3 cellular contexts compared by ENCODE assay signal in the genomic region with DNA sequence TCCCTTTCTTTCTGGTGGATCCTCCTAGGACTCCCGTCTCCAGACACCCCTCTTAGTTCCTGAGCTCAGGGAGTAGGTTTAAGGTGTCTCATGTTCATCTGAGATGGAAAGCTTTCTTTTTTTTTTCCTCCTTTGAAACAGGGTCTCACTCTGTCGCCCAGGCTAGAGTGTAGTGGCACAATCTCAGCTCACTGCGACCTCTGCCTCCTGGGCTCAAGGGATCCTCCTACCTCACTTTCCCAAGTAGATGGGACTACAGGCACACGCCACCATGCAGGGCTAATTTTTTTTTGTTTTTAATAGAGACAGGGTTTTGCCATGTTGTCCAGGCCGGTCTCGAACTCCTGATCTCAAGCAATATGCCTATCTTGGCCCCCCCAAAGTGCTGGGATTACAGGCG.
TF ChIP-seq lines count a peak whose summit lies in the region.

No MANE protein-coding gene starts in this region.

TF ChIP-seq in SK-N-SH, 30 proteins besides CTCF, POLR2A, EP300 and RAD21:
- TF ChIP-seq FOSL2 (IDR thresholded peaks at IDR 0.05; ENCODE audit: borderline replicate concordance, low read depth) (no peak), MXI1 (IDR thresholded peaks at IDR 0.05; ENCODE audit: low read depth, low read length) (no peak), RCOR1 (IDR thresholded peaks at IDR 0.05; ENCODE audit: low read length) (no peak), ELF1 (IDR thresholded peaks at IDR 0.05) (no peak), GABPA (IDR thresholded peaks at IDR 0.05; ENCODE audit: low read depth) (no peak), FOXM1 (IDR thresholded peaks at IDR 0.05; ENCODE audit: low read depth) (no peak), TCF12 (IDR thresholded peaks at IDR 0.05) (no peak), NFIC (IDR thresholded peaks at IDR 0.05; ENCODE audit: borderline replicate concordance) (no peak)

TF ChIP-seq in SK-N-SH treated with all-trans-retinoic acid at 6 μM for 48 hours, 23 proteins besides CTCF, POLR2A, EP300 and RAD21:
- TF ChIP-seq SNAI2 (CRISPR knock-in tag; IDR thresholded peaks at IDR 0.05), result no peak
- TF ChIP-seq, protein P1, sequence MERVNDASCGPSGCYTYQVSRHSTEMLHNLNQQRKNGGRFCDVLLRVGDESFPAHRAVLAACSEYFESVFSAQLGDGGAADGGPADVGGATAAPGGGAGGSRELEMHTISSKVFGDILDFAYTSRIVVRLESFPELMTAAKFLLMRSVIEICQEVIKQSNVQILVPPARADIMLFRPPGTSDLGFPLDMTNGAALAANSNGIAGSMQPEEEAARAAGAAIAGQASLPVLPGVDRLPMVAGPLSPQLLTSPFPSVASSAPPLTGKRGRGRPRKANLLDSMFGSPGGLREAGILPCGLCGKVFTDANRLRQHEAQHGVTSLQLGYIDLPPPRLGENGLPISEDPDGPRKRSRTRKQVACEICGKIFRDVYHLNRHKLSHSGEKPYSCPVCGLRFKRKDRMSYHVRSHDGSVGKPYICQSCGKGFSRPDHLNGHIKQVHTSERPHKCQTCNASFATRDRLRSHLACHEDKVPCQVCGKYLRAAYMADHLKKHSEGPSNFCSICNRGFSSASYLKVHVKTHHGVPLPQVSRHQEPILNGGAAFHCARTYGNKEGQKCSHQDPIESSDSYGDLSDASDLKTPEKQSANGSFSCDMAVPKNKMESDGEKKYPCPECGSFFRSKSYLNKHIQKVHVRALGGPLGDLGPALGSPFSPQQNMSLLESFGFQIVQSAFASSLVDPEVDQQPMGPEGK (CRISPR knock-in tag; IDR thresholded peaks at IDR 0.05; ENCODE audit: borderline replicate concordance), result no peak
- TF ChIP-seq OSR1 (CRISPR knock-in tag; IDR thresholded peaks at IDR 0.05), result no peak
- TF ChIP-seq ZNF8 (CRISPR knock-in tag; IDR thresholded peaks at IDR 0.05), result no peak
- no peak for TF ChIP-seq TSHZ2 (CRISPR knock-in tag; IDR thresholded peaks at IDR 0.05)
- no peak for TF ChIP-seq CSRNP3 (CRISPR knock-in tag; IDR thresholded peaks at IDR 0.05)

TF ChIP-seq in IMR-90, 13 proteins besides CTCF, POLR2A, EP300 and RAD21:
- TF ChIP-seq RFX5 (IDR thresholded peaks at IDR 0.05; ENCODE audit: low read depth, low read length) (no peak), NFE2L2 (IDR thresholded peaks at IDR 0.05; ENCODE audit: low read depth, low read length) (no peak), FOS (IDR thresholded peaks at IDR 0.05; ENCODE audit: low read depth, low read length) (no peak), RCOR1 (IDR thresholded peaks at IDR 0.05; ENCODE audit: insufficient replicate concordance, low read length) (no peak), ELK1 (IDR thresholded peaks at IDR 0.05; ENCODE audit: borderline replicate concordance, low read depth, low read length) (no peak), MXI1 (IDR thresholded peaks at IDR 0.05; ENCODE audit: borderline replicate concordance, low read depth, low read length) (no peak), MAZ (IDR thresholded peaks at IDR 0.05; ENCODE audit: borderline replicate concordance, low read depth, low read length) (no peak), BHLHE40 (IDR thresholded peaks at IDR 0.05; ENCODE audit: low read depth, low read length) (no peak), MAFK (IDR thresholded peaks at IDR 0.05; ENCODE audit: low read depth, low read length) (no peak), CEBPB (IDR thresholded peaks at IDR 0.05; ENCODE audit: low read depth, low read length) (no peak), SMC3 (IDR thresholded peaks at IDR 0.05; ENCODE audit: low read depth, low read length) (no peak)
- TF ChIP-seq, protein P2, sequence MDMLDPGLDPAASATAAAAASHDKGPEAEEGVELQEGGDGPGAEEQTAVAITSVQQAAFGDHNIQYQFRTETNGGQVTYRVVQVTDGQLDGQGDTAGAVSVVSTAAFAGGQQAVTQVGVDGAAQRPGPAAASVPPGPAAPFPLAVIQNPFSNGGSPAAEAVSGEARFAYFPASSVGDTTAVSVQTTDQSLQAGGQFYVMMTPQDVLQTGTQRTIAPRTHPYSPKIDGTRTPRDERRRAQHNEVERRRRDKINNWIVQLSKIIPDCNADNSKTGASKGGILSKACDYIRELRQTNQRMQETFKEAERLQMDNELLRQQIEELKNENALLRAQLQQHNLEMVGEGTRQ (IDR thresholded peaks at IDR 0.05; ENCODE audit: low read depth, low read length), result no peak
